Comparison of ENCODE assay signal across 1 cellular context in genomic region chr19:15197275-15198005, GRCh38.
TF ChIP-seq lines count a peak whose summit lies in the region.

No MANE protein-coding gene starts in this region.

TF ChIP-seq in WTC11, 78 proteins besides CTCF, POLR2A, EP300 and RAD21 (continued from another document):
- TF ChIP-seq, protein P1, sequence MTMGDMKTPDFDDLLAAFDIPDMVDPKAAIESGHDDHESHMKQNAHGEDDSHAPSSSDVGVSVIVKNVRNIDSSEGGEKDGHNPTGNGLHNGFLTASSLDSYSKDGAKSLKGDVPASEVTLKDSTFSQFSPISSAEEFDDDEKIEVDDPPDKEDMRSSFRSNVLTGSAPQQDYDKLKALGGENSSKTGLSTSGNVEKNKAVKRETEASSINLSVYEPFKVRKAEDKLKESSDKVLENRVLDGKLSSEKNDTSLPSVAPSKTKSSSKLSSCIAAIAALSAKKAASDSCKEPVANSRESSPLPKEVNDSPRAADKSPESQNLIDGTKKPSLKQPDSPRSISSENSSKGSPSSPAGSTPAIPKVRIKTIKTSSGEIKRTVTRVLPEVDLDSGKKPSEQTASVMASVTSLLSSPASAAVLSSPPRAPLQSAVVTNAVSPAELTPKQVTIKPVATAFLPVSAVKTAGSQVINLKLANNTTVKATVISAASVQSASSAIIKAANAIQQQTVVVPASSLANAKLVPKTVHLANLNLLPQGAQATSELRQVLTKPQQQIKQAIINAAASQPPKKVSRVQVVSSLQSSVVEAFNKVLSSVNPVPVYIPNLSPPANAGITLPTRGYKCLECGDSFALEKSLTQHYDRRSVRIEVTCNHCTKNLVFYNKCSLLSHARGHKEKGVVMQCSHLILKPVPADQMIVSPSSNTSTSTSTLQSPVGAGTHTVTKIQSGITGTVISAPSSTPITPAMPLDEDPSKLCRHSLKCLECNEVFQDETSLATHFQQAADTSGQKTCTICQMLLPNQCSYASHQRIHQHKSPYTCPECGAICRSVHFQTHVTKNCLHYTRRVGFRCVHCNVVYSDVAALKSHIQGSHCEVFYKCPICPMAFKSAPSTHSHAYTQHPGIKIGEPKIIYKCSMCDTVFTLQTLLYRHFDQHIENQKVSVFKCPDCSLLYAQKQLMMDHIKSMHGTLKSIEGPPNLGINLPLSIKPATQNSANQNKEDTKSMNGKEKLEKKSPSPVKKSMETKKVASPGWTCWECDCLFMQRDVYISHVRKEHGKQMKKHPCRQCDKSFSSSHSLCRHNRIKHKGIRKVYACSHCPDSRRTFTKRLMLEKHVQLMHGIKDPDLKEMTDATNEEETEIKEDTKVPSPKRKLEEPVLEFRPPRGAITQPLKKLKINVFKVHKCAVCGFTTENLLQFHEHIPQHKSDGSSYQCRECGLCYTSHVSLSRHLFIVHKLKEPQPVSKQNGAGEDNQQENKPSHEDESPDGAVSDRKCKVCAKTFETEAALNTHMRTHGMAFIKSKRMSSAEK (CRISPR knock-in tag; IDR thresholded peaks at IDR 0.05; ENCODE audit: borderline replicate concordance) = no peak
- TF ChIP-seq ATF6 (CRISPR knock-in tag; IDR thresholded peaks at IDR 0.05) = no peak
- no peak for TF ChIP-seq TEAD1 (CRISPR knock-in tag; IDR thresholded peaks at IDR 0.05)
- no peak for TF ChIP-seq RELA (CRISPR knock-in tag; IDR thresholded peaks at IDR 0.05; ENCODE audit: borderline replicate concordance)
- TF ChIP-seq TEAD4 (CRISPR knock-in tag; IDR thresholded peaks at IDR 0.05) = no peak
- TF ChIP-seq, protein P2, sequence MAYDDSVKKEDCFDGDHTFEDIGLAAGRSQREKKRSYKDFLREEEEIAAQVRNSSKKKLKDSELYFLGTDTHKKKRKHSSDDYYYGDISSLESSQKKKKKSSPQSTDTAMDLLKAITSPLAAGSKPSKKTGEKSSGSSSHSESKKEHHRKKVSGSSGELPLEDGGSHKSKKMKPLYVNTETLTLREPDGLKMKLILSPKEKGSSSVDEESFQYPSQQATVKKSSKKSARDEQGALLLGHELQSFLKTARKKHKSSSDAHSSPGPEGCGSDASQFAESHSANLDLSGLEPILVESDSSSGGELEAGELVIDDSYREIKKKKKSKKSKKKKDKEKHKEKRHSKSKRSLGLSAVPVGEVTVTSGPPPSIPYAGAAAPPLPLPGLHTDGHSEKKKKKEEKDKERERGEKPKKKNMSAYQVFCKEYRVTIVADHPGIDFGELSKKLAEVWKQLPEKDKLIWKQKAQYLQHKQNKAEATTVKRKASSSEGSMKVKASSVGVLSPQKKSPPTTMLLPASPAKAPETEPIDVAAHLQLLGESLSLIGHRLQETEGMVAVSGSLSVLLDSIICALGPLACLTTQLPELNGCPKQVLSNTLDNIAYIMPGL (CRISPR knock-in tag; IDR thresholded peaks at IDR 0.05) = no peak
- no peak for TF ChIP-seq ZMAT4 (CRISPR knock-in tag; IDR thresholded peaks at IDR 0.05)
- TF ChIP-seq NR2C2 (CRISPR knock-in tag; IDR thresholded peaks at IDR 0.05) = no peak
- TF ChIP-seq ZNF138 (CRISPR knock-in tag; conservative IDR thresholded peaks at IDR 0.05) = no peak
- TF ChIP-seq ZNF416 (CRISPR knock-in tag; IDR thresholded peaks at IDR 0.05) = no peak
